1 cellular context compared by ENCODE assay signal in genomic region chr9:127915801-127916664, GRCh38.
TF ChIP-seq lines count a peak whose summit lies in the region.

No MANE protein-coding gene starts in this region.

TF ChIP-seq in GM23338, 12 proteins besides CTCF, POLR2A, EP300 and RAD21:
- no peak for TF ChIP-seq ZNF462 (CRISPR knock-in tag; IDR thresholded peaks at IDR 0.05)
- TF ChIP-seq ETS1 (IDR thresholded peaks at IDR 0.05) = no peak
- no peak for TF ChIP-seq JUNB (IDR thresholded peaks at IDR 0.05; ENCODE audit: unreplicated experiment)
- no peak for TF ChIP-seq ZNF331 (CRISPR knock-in tag; IDR thresholded peaks at IDR 0.05; ENCODE audit: low read depth)
- TF ChIP-seq REST (IDR thresholded peaks at IDR 0.05; ENCODE audit: unreplicated experiment) = no peak
